ENCODE assay signal across 11 cellular contexts in the genomic region with DNA sequence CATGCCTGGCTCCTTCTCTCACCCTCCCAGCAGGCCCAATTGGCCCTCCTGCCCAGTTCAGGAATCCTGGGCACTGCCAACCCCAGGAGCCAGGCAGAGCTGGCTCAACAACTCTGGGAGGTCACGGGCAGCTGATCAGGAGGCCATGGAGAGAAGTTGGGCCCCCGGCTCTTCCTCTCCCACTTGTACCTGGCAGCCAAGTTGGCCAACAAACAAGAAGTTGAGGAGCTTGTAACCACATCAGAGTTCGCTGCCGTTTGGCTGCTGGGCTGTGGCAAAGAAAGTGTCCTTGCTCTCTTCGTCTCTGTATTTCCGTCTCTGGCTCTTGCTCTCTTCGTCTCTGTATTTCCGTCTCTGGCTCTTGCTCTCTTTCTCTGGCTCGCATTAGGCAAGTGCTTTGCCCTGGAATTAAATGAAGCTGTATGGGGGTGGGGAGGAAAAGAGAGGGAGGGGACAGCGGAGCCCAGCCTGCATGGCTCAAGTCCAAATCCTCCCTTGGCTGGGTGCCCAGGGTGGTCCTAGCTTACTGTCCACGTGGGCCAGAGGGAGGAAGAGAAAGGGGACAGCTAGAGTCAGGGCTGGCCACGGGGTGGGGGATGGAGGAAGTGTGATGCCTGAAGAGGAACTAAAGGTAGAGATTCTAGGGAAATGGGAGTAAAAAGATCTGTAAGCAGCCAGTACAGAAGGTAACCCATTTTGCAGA. TPM values are rescaled to one million over a fixed set of nuclear protein-coding genes. Genes with fewer than 3 reads are reported as not detected.
"Had no signal": no experiment of that assay in that cellular context is flagged by ENCODE, and none has a peak within 500 bp of the region (broad histone marks: within the 10 kb centered on the region; RNA-seq: fewer than 3 reads in every experiment).

No MANE protein-coding gene starts in this region.

- H3K4me3 ChIP-seq: cardiac muscle cell, hepatocyte had no signal

- DNase-seq: activated CD4-positive, alpha-beta T cell treated with anti-CD3 and anti-CD28 coated beads for 1 hour; activated CD4-positive, alpha-beta T cell treated with anti-CD3 and anti-CD28 coated beads, Interleukin-2, amount 50 U/mL, for 48 hours; activated naive CD4-positive, alpha-beta T cell treated with anti-CD3 and anti-CD28 coated beads for 36 hours; stimulated activated CD4-positive, alpha-beta T cell treated with anti-CD3 and anti-CD28 coated beads, Interleukin-12 subunit alpha, Interleukin-12 subunit beta, amount 100 ng/mL, for 4 hours; T-helper 1 cell; T1000 had no signal

- H3K27ac ChIP-seq: cardiac muscle cell, hepatocyte had no signal

- ATAC-seq: activated T-helper 17 cell treated with anti-CD3 and anti-CD28 coated beads, Interleukin-2, amount 50 U/mL, for 72 hours; stimulated activated effector memory CD8-positive, alpha-beta T cell treated with anti-CD3 and anti-CD28 coated beads, Interleukin-12 subunit alpha, Interleukin-12 subunit beta, amount 100 ng/mL, for 72 hours had no signal

RNA-seq across cellular contexts. Expression of a gene that starts 7.8 kb away (rescaled TPM):
- polyA plus RNA-seq: keratinocyte had no signal
